Comparison of ENCODE assay signal across 8 cellular contexts in the genomic region with DNA sequence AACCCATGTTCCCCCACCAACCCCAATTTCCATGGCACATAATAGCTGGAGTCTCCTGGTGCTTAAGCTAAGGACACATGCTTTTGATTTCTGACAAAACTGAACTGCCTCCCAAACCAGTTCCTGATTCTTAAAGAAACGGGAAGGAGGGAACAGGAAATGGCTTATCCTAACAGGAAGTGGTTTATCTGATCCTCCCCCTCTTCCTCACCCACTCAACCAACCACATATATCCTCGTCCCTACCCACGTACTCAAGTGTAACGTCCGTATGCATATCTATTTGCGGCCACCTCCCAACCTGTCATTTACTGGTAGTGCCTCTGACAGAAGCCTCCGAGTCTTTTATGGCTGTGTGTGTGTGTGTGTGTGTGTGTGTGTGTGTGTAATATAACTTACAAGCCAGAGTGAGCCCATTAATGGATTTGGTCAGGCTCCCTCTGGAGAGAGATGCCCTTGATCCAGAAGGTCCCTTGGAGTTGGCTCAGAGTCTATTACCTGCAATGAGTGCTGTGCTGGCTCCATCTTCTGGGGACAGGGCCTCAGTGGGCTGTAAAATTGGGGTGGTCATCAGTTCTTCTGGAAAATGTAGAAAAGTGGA. TPM values are rescaled to one million over a fixed set of nuclear protein-coding genes. Genes with fewer than 3 reads are reported as not detected.
DNase-seq lines count a peak whose midpoint lies in the region; ATAC-seq and TF ChIP-seq lines count a peak whose summit lies in the region.

No MANE protein-coding gene starts in this region.

- no peaks in the 10 kb centered on the region for H3K79me2 ChIP-seq in parathyroid adenoma

- H3K9ac ChIP-seq in parathyroid adenoma: no peak overlapping the region

- H3K9me3 ChIP-seq in T-helper 17 cell (ENCODE audit: control insufficient read depth, low read length, poor library complexity, severe bottlenecking): no peaks in the 10 kb centered on the region
- no peaks in the 10 kb centered on the region for H3K9me3 ChIP-seq in parathyroid adenoma (ENCODE audit: control insufficient read depth, low read length)

- DNase-seq in ACHN (peak; percentile 28), H4 (ENCODE audit: low spot score) (peak; percentile 68), T-helper 17 cell (no peak), fibroblast of gingiva (ENCODE audit: low read depth) (peak; percentile 58), hippocampal formation (lab: John Stamatoyannopoulos, UW) (no peak), posterior cingulate gyrus (no peak)

- no peak overlapping the region for H2AFZ ChIP-seq in parathyroid adenoma

- in situ Hi-C loops in ACHN (cut with HindIII; ENCODE audit: low pct_ligation_motif_present, low pct_unique_long_range_greater_than_20kb, low sequenced_read_pairs): no loop called here

- intact Hi-C loops in posterior cingulate gyrus (cut with DNase I): no loop called here

- H3K27ac ChIP-seq in parathyroid adenoma: peak overlapping the region; percentile 56

- TF ChIP-seq CTCF in parathyroid adenoma (IDR thresholded peaks at IDR 0.05): no peak

- H3K4me1 ChIP-seq in parathyroid adenoma: no peaks in the 10 kb centered on the region

- H3K4me3 ChIP-seq in parathyroid adenoma (ENCODE audit: low read depth, low read length): no peak overlapping the region

- ATAC-seq in T-helper 17 cell (peak; percentile 68), GM21786 (IDR thresholded peaks at IDR 0.05; ENCODE audit: unreplicated experiment) (no peak)

- H3K36me3 ChIP-seq in parathyroid adenoma (ENCODE audit: control insufficient read depth, insufficient read depth, low read length): no peaks in the 10 kb centered on the region

- no peaks in the 10 kb centered on the region for H3K27me3 Mint-ChIP-seq in T-helper 17 cell

- H3K4me1 Mint-ChIP-seq in T-helper 17 cell: peaks cover 46% of the 10 kb centered on the region

- peaks cover 7% of the 10 kb centered on the region for H3K36me3 Mint-ChIP-seq in T-helper 17 cell (ENCODE audit: low read depth)

- H3K4me2 ChIP-seq in parathyroid adenoma (ENCODE audit: low read length): no peak overlapping the region

- peak overlapping the region; percentile 72 for H3K4me3 Mint-ChIP-seq in T-helper 17 cell

- H3K27ac Mint-ChIP-seq in T-helper 17 cell: peak overlapping the region; percentile 90

- H3K27me3 ChIP-seq in parathyroid adenoma (ENCODE audit: control insufficient read depth, insufficient read depth, low read length): no peaks in the 10 kb centered on the region

RNA-seq across cellular contexts. Expression of a gene that starts 7.7 kb away (rescaled TPM):
- 270 and 319 TPM in 2 replicates for total RNA-seq in H4 (2014; rRNA removed; shearing (Covaris generic))
- 100 to 1,000 TPM; 273 to 335 TPM for total RNA-seq in T-helper 17 cell

RNA-seq across cellular contexts. Expression of a gene that starts 23.9 kb away (rescaled TPM):
- total RNA-seq in H4 (2014; rRNA removed; shearing (Covaris generic)): 6.3 and 13.8 TPM in 2 replicates
- 1 to 10 TPM; 1.9 to 3.4 TPM for total RNA-seq in T-helper 17 cell

RNA-seq across cellular contexts. Expression of a gene that starts 28.5 kb away (rescaled TPM):
- total RNA-seq in H4 (2014; rRNA removed; shearing (Covaris generic)): 2.9 and 24.5 TPM in 2 replicates
- 10 to 100 TPM; 22.5 to 32.8 TPM for total RNA-seq in T-helper 17 cell

Comparison
In these comparisons a context has a peak if more than half of its experiments do, and no peak if none do; other contexts are left out.
1. DNase-seq: peak in ACHN (single experiment), H4 (single experiment) and fibroblast of gingiva (single experiment); none in T-helper 17 cell (0 of 3), hippocampal formation (0 of 2) and posterior cingulate gyrus (0 of 10).